Comparison of ENCODE assay signal across 2 cellular contexts in the genomic region with DNA sequence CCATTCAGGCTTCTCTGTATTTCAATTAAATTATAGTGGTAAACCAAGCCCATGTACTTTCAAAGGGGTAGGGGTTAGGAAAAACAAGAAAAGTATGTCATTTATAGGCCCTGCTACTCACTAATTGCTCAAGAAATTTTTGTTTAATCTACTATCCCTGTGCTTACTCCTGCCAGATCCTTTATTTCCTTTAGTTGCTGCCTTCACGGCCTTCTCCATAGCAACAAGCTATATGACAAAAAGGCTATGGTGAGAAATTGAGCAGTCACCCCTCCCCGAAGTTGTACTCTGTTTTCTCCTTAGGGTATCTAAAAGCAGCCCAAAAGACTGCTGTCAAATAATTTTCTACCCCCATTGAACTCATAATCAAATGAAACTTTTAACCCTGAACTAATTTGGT.
TF ChIP-seq lines count a peak whose summit lies in the region.

No MANE protein-coding gene starts in this region.

TF ChIP-seq in GM23338, 12 proteins besides CTCF, POLR2A, EP300 and RAD21 (continued from another document):
- TF ChIP-seq REST (IDR thresholded peaks at IDR 0.05; ENCODE audit: unreplicated experiment) (no peak), STAT1 (IDR thresholded peaks at IDR 0.05; ENCODE audit: unreplicated experiment) (no peak)

TF ChIP-seq in SK-N-SH, 30 proteins besides CTCF, POLR2A, EP300 and RAD21 (continued from another document):
- no peak for TF ChIP-seq REST (IDR thresholded peaks at IDR 0.05; ENCODE audit: low read depth, low read length)
- no peak for TF ChIP-seq MAX (IDR thresholded peaks at IDR 0.05; ENCODE audit: low read depth)
- no peak for TF ChIP-seq TEAD4 (IDR thresholded peaks at IDR 0.05; ENCODE audit: borderline replicate concordance, insufficient read depth)
- TF ChIP-seq, protein P1, sequence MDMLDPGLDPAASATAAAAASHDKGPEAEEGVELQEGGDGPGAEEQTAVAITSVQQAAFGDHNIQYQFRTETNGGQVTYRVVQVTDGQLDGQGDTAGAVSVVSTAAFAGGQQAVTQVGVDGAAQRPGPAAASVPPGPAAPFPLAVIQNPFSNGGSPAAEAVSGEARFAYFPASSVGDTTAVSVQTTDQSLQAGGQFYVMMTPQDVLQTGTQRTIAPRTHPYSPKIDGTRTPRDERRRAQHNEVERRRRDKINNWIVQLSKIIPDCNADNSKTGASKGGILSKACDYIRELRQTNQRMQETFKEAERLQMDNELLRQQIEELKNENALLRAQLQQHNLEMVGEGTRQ (IDR thresholded peaks at IDR 0.05; ENCODE audit: borderline replicate concordance, low read depth, low read length), result no peak
- TF ChIP-seq TCF12 (IDR thresholded peaks at IDR 0.05), result no peak
- TF ChIP-seq TAF1 (IDR thresholded peaks at IDR 0.05; ENCODE audit: borderline replicate concordance, low read depth, low read length), result no peak
- TF ChIP-seq MXI1 (IDR thresholded peaks at IDR 0.05; ENCODE audit: low read depth, low read length), result no peak
- no peak for TF ChIP-seq CHD2 (IDR thresholded peaks at IDR 0.05; ENCODE audit: low read length, partially characterized antibody)
- TF ChIP-seq RFX5 (IDR thresholded peaks at IDR 0.05; ENCODE audit: low read length), result no peak
- no peak for TF ChIP-seq NRF1 (IDR thresholded peaks at IDR 0.05; ENCODE audit: low read depth, low read length)
- TF ChIP-seq RXRA (IDR thresholded peaks at IDR 0.05; ENCODE audit: borderline replicate concordance, low read depth), result no peak
- TF ChIP-seq ELF1 (IDR thresholded peaks at IDR 0.05), result no peak
- no peak for TF ChIP-seq EZH2phosphoT487 (IDR thresholded peaks at IDR 0.05; ENCODE audit: borderline replicate concordance, low read depth)
- no peak for TF ChIP-seq MEF2A (IDR thresholded peaks at IDR 0.05; ENCODE audit: borderline replicate concordance, low read depth)
- no peak for TF ChIP-seq SMC3 (IDR thresholded peaks at IDR 0.05; ENCODE audit: low read depth, low read length)
- TF ChIP-seq GABPA (IDR thresholded peaks at IDR 0.05; ENCODE audit: low read depth), result no peak
